10 cellular contexts compared by ENCODE assay signal in genomic region chr3:149702691-149703426, GRCh38. TPM values are rescaled to one million over a fixed set of nuclear protein-coding genes. Genes with fewer than 3 reads are reported as not detected.
A peak's percentile ranks its signal among the peaks of the same experiment; 100 is the strongest.
DNase-seq lines count a peak whose midpoint lies in the region; ATAC-seq and TF ChIP-seq lines count a peak whose summit lies in the region.
"Had no signal": no experiment of that assay in that cellular context is flagged by ENCODE, and none has a peak within 500 bp of the region (broad histone marks: within the 10 kb centered on the region; RNA-seq: fewer than 3 reads in every experiment).

No MANE protein-coding gene starts in this region.

- H3K27ac Mint-ChIP-seq in activated naive CD8-positive, alpha-beta T cell treated with anti-CD3 and anti-CD28 coated beads, Interleukin-2, amount 50 U/mL, for 24 hours: no peak overlapping the region
- H3K27ac Mint-ChIP-seq in activated naive CD8-positive, alpha-beta T cell treated with anti-CD3 and anti-CD28 coated beads for 36 hours: no peak overlapping the region
- H3K27ac Mint-ChIP-seq in activated CD4-positive, alpha-beta memory T cell treated with anti-CD3 and anti-CD28 coated beads, Interleukin-2, amount 10 ng/mL, durations not matched to agents 7 days and 5 days: peak overlapping the region; percentile 34

- WGBS in gastroesophageal sphincter (ENCODE audit: low coverage in 1 of 2), 2 donors: 30 to 45% methylated on average over 2 to 4 of the region's 4 CpGs
- 53% methylated on average over 4 of the region's 4 CpGs for WGBS in suprapubic skin
- 63 to 93% (median 84%) methylated on average over 4 of the region's 4 CpGs for WGBS in spleen, 5 donors

- H3K27ac ChIP-seq in gastroesophageal sphincter (peak overlapping the region in 3 of 4 donors; percentile 25 to 76 (median 56)), suprapubic skin (peak overlapping the region; percentile 74), spleen (no peak overlapping the region)
- H3K27ac ChIP-seq: C4-2B, VCaP had no signal

- no peak for TF ChIP-seq POLR2A in gastroesophageal sphincter (IDR thresholded peaks at IDR 0.05)
- peak in 1 of 2 donors; percentile 14 for TF ChIP-seq POLR2A in suprapubic skin (IDR thresholded peaks at IDR 0.05)
- no peak for TF ChIP-seq POLR2A in spleen (IDR thresholded peaks at IDR 0.05)

- H3K9me3 Mint-ChIP-seq in activated naive CD8-positive, alpha-beta T cell treated with anti-CD3 and anti-CD28 coated beads, Interleukin-2, amount 50 U/mL, for 24 hours: peaks cover 11% of the 10 kb centered on the region
- peaks cover 10% of the 10 kb centered on the region for H3K9me3 Mint-ChIP-seq in activated naive CD8-positive, alpha-beta T cell treated with anti-CD3 and anti-CD28 coated beads for 36 hours
- H3K9me3 Mint-ChIP-seq in activated CD4-positive, alpha-beta memory T cell treated with anti-CD3 and anti-CD28 coated beads, Interleukin-2, amount 10 ng/mL, durations not matched to agents 7 days and 5 days: peaks cover 16% of the 10 kb centered on the region

- H3K36me3 ChIP-seq in gastroesophageal sphincter (no peaks in the 10 kb centered on the region), suprapubic skin (no peaks in the 10 kb centered on the region), spleen (no peaks in the 10 kb centered on the region)

- no peak overlapping the region for H3K4me3 ChIP-seq in gastroesophageal sphincter
- H3K4me3 ChIP-seq in suprapubic skin: no peak overlapping the region
- no peak overlapping the region for H3K4me3 ChIP-seq in spleen

- TF ChIP-seq EP300 in gastroesophageal sphincter (IDR thresholded peaks at IDR 0.05) (no peak), suprapubic skin (IDR thresholded peaks at IDR 0.05) (no peak)

- no peaks in the 10 kb centered on the region for H3K4me1 ChIP-seq in gastroesophageal sphincter
- peaks cover 3% of the 10 kb centered on the region for H3K4me1 ChIP-seq in suprapubic skin
- no peaks in the 10 kb centered on the region for H3K4me1 ChIP-seq in spleen

- H3K27me3 Mint-ChIP-seq in activated naive CD8-positive, alpha-beta T cell treated with anti-CD3 and anti-CD28 coated beads, Interleukin-2, amount 50 U/mL, for 24 hours: no peaks in the 10 kb centered on the region
- no peaks in the 10 kb centered on the region for H3K27me3 Mint-ChIP-seq in activated naive CD8-positive, alpha-beta T cell treated with anti-CD3 and anti-CD28 coated beads for 36 hours
- H3K27me3 Mint-ChIP-seq in activated CD4-positive, alpha-beta memory T cell treated with anti-CD3 and anti-CD28 coated beads, Interleukin-2, amount 10 ng/mL, durations not matched to agents 7 days and 5 days: no peaks in the 10 kb centered on the region

- H3K9me3 ChIP-seq in gastroesophageal sphincter: peaks cover 0 to 15% (median 0%) of the 10 kb centered on the region in 3 donors
- H3K9me3 ChIP-seq in suprapubic skin: peaks cover 8% of the 10 kb centered on the region
- peaks cover 0 to 19% (median 13%) of the 10 kb centered on the region in 8 donors for H3K9me3 ChIP-seq in spleen

- H3K4me3 Mint-ChIP-seq in activated naive CD8-positive, alpha-beta T cell treated with anti-CD3 and anti-CD28 coated beads, Interleukin-2, amount 50 U/mL, for 24 hours: no peak overlapping the region
- H3K4me3 Mint-ChIP-seq in activated naive CD8-positive, alpha-beta T cell treated with anti-CD3 and anti-CD28 coated beads for 36 hours: no peak overlapping the region
- no peak overlapping the region for H3K4me3 Mint-ChIP-seq in activated CD4-positive, alpha-beta memory T cell treated with anti-CD3 and anti-CD28 coated beads, Interleukin-2, amount 10 ng/mL, durations not matched to agents 7 days and 5 days

- CTCF ChIA-PET in activated CD4-positive, alpha-beta memory T cell treated with anti-CD3 and anti-CD28 coated beads, Interleukin-2, amount 10 ng/mL, durations not matched to agents 7 days and 5 days (lab: Charles Lee): interaction anchor here (1.0 to 1.7 kb wide), 3 partner anchors 15 to 134 kb away, joined by 4 to 7 read pairs (median 4); no protein-coding TSS in a partner anchor

- DNase-seq in activated naive CD8-positive, alpha-beta T cell treated with anti-CD3 and anti-CD28 coated beads, Interleukin-2, amount 50 U/mL, for 24 hours: no peak
- no peak for DNase-seq in activated naive CD8-positive, alpha-beta T cell treated with anti-CD3 and anti-CD28 coated beads for 36 hours
- no peak for DNase-seq in activated CD4-positive, alpha-beta memory T cell treated with anti-CD3 and anti-CD28 coated beads, Interleukin-2, amount 10 ng/mL, durations not matched to agents 7 days and 5 days
- DNase-seq in suprapubic skin (ENCODE audit: low spot score in 2 of 2): no peak
- no peak for DNase-seq in cerebellar cortex (ENCODE audit: low spot score)
- no peak for DNase-seq in activated gamma-delta T cell (lab: John Stamatoyannopoulos, UW)
- DNase-seq in spleen: no peak

- intact Hi-C loops in spleen (cut with DNase I; ENCODE audit: low total_unique reads): no loop called here

- peaks cover 2% of the 10 kb centered on the region for H3K36me3 Mint-ChIP-seq in activated naive CD8-positive, alpha-beta T cell treated with anti-CD3 and anti-CD28 coated beads, Interleukin-2, amount 50 U/mL, for 24 hours (ENCODE audit: low read depth)
- peaks cover 1% of the 10 kb centered on the region for H3K36me3 Mint-ChIP-seq in activated naive CD8-positive, alpha-beta T cell treated with anti-CD3 and anti-CD28 coated beads for 36 hours
- peaks cover 8% of the 10 kb centered on the region for H3K36me3 Mint-ChIP-seq in activated CD4-positive, alpha-beta memory T cell treated with anti-CD3 and anti-CD28 coated beads, Interleukin-2, amount 10 ng/mL, durations not matched to agents 7 days and 5 days (ENCODE audit: low read depth)

- POLR2A ChIA-PET in activated CD4-positive, alpha-beta memory T cell treated with anti-CD3 and anti-CD28 coated beads, Interleukin-2, amount 10 ng/mL, durations not matched to agents 7 days and 5 days (lab: Charles Lee): no interaction called here

- peaks cover 9% of the 10 kb centered on the region for H3K4me1 Mint-ChIP-seq in activated naive CD8-positive, alpha-beta T cell treated with anti-CD3 and anti-CD28 coated beads, Interleukin-2, amount 50 U/mL, for 24 hours
- no peaks in the 10 kb centered on the region for H3K4me1 Mint-ChIP-seq in activated naive CD8-positive, alpha-beta T cell treated with anti-CD3 and anti-CD28 coated beads for 36 hours
- peaks cover 24% of the 10 kb centered on the region for H3K4me1 Mint-ChIP-seq in activated CD4-positive, alpha-beta memory T cell treated with anti-CD3 and anti-CD28 coated beads, Interleukin-2, amount 10 ng/mL, durations not matched to agents 7 days and 5 days

- TF ChIP-seq CTCF in gastroesophageal sphincter (IDR thresholded peaks at IDR 0.05) (no peak), suprapubic skin (IDR thresholded peaks at IDR 0.05) (no peak), spleen (IDR thresholded peaks at IDR 0.05 in 8 of 11, conservative IDR thresholded peaks at IDR 0.05 in 3 of 11) (no peak)

- ATAC-seq in activated naive CD8-positive, alpha-beta T cell treated with anti-CD3 and anti-CD28 coated beads, Interleukin-2, amount 50 U/mL, for 24 hours: peak; percentile 41
- ATAC-seq in gastroesophageal sphincter: peak; percentile 90

- H3K27me3 ChIP-seq in gastroesophageal sphincter (no peaks in the 10 kb centered on the region), suprapubic skin (no peaks in the 10 kb centered on the region), spleen (replicated peaks in 1 of 7) (no peaks in the 10 kb centered on the region)

RNA-seq across cellular contexts. Expression of gene WWTR1, which starts 45.0 kb away (rescaled TPM):
- under 1 TPM; 0.16 to 0.33 TPM for total RNA-seq in activated naive CD8-positive, alpha-beta T cell treated with anti-CD3 and anti-CD28 coated beads for 36 hours
- total RNA-seq in activated CD4-positive, alpha-beta memory T cell treated with anti-CD3 and anti-CD28 coated beads, Interleukin-2, amount 10 ng/mL, durations not matched to agents 7 days and 5 days: 1 to 10 TPM; 1.9 to 2.1 TPM
- total RNA-seq in gastroesophageal sphincter (100 to 1,000 TPM; 239 to 482 (median 321) TPM), suprapubic skin (10 to 100 TPM; 33.0 to 68.9 (median 52.1) TPM), spleen (10 to 100 TPM; 43.5 to 70.6 (median 63.7) TPM)
- polyA plus RNA-seq in spleen: 10 to 100 TPM in 1 of 3 donors, 1 to 10 TPM in 2; 8.4 to 15.3 (median 8.8) TPM

RNA-seq across cellular contexts. Expression of gene COMMD2, which starts 49.4 kb away (rescaled TPM):
- total RNA-seq in activated naive CD8-positive, alpha-beta T cell treated with anti-CD3 and anti-CD28 coated beads for 36 hours: 10 to 100 TPM; 39.5 to 40.9 TPM
- total RNA-seq in activated CD4-positive, alpha-beta memory T cell treated with anti-CD3 and anti-CD28 coated beads, Interleukin-2, amount 10 ng/mL, durations not matched to agents 7 days and 5 days: 10 to 100 TPM; 26.3 to 28.9 TPM
- total RNA-seq in gastroesophageal sphincter (10 to 100 TPM; 20.7 to 39.5 (median 31.9) TPM), suprapubic skin (10 to 100 TPM; 21.0 to 29.5 (median 25.5) TPM), spleen (10 to 100 TPM; 22.4 to 36.1 (median 31.9) TPM)
- polyA plus RNA-seq in spleen: 10 to 100 TPM in 1 of 3 donors, 1 to 10 TPM in 2; 8.9 to 12.5 (median 9.9) TPM

Comparison
In these comparisons a context has a peak if more than half of its experiments do, and no peak if none do; other contexts are left out.
1. H3K27ac ChIP-seq: peak in gastroesophageal sphincter (3 of 4) and suprapubic skin (single experiment); none in spleen (0 of 8).
2. RNA of gene WWTR1, which starts 45.0 kb away (total RNA-seq): 239 to 482 TPM in gastroesophageal sphincter, 43.5 to 70.6 TPM in spleen and 33.0 to 68.9 TPM in suprapubic skin; 1.9 to 2.1 TPM in activated CD4-positive, alpha-beta memory T cell treated with anti-CD3 and anti-CD28 coated beads, Interleukin-2, amount 10 ng/mL, durations not matched to agents 7 days and 5 days and 0.16 to 0.33 TPM in activated naive CD8-positive, alpha-beta T cell treated with anti-CD3 and anti-CD28 coated beads for 36 hours; every median in the first group is over 10 times any median in the second.